In genomic region chr17:74969501-74969900, GRCh38 we compare ENCODE assay signal across 23 cellular contexts. TPM values are rescaled to one million over a fixed set of nuclear protein-coding genes. Genes with fewer than 3 reads are reported as not detected.
"Had no signal": no experiment of that assay in that cellular context is flagged by ENCODE, and none has a peak within 500 bp of the region (broad histone marks: within the 10 kb centered on the region; RNA-seq: fewer than 3 reads in every experiment).

No MANE protein-coding gene starts in this region.

RNA-seq across cellular contexts. Expression of gene OTOP3, which starts 33.8 kb away (rescaled TPM):
- total RNA-seq: chondrocyte; endodermal cell; endothelial cell of umbilical vein; epithelial cell of proximal tubule; esophagus muscularis mucosa; fibroblast of lung; foreskin keratinocyte; heart left ventricle; kidney; left lobe of liver; lung microvascular endothelial cell; mucosa of gallbladder; naive thymus-derived CD4-positive, alpha-beta T cell; osteoblast; prostate gland; right atrium auricular region; sciatic nerve; smooth muscle cell; subcutaneous adipose tissue; temporal lobe; thyroid gland had no signal

RNA-seq across cellular contexts. Expression of gene OTOP2, which starts 45.4 kb away (rescaled TPM):
- total RNA-seq: chondrocyte; endodermal cell; endothelial cell of umbilical vein; epithelial cell of proximal tubule; esophagus muscularis mucosa; fibroblast of lung; foreskin keratinocyte; gastroesophageal sphincter; heart left ventricle; kidney; left lobe of liver; lower leg skin; lung microvascular endothelial cell; mucosa of gallbladder; naive thymus-derived CD4-positive, alpha-beta T cell; osteoblast; right atrium auricular region; sciatic nerve; smooth muscle cell; temporal lobe; thyroid gland had no signal
